In the genomic region with DNA sequence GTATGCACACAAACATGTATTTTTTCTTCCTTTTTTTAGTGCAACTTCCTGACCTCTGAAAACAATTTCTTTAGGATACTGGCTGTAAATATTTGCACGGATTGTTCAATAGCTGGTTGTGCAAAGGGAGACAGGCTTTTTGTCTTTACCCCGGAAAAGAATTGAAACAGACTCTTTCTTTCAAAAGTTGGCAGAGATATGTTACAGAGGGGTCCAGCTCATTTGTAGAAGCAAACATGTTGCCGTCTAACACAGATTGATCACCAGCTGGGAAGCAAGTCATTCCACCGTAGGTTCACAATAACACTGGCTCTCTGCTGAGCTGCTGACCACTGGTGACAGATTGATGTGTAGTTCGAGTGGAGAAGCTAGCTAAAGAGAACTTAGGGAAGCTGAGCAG, we compare ENCODE assay signal across 26 cellular contexts.
"Had no signal": no experiment of that assay in that cellular context is flagged by ENCODE, and none has a peak within 500 bp of the region (broad histone marks: within the 10 kb centered on the region; RNA-seq: fewer than 3 reads in every experiment).

No MANE protein-coding gene starts in this region.

- H3K36me3 ChIP-seq: colonic mucosa, esophagus muscularis mucosa, suprapubic skin, transverse colon, uterus had no signal

- H3K27me3 Mint-ChIP-seq: activated CD4-positive, alpha-beta T cell treated with anti-CD3 and anti-CD28 coated beads for 36 hours; activated naive CD8-positive, alpha-beta T cell; natural killer cell treated with Interleukin-12 subunit alpha and Interleukin-12 subunit beta and Interleukin-15 and Interleukin-18, amount 100 ng/mL, for 72 hours; stimulated activated naive CD8-positive, alpha-beta T cell treated with anti-CD3 and anti-CD28 coated beads, Interleukin-15, Interleukin-2, amounts not matched to agents 100 ng/mL and 50 ng/mL, for 24 hours had no signal

- H3K27me3 ChIP-seq: body of pancreas, colonic mucosa, esophagus muscularis mucosa, foreskin keratinocyte, suprapubic skin, transverse colon, uterus had no signal

- H3K9me3 Mint-ChIP-seq: activated T-helper 1 cell treated with anti-CD3 and anti-CD28 coated beads, Interleukin-12 subunit alpha, Interleukin-12 subunit beta, Interleukin-2, Interleukin-4 antibody, amounts not matched to agents 30 ng/mL and 10 ng/mL and 1 ng/mL, durations not matched to agents 14 hours and 24 hours and 36 hours; natural killer cell treated with Interleukin-12 subunit alpha and Interleukin-12 subunit beta and Interleukin-15 and Interleukin-18, amount 100 ng/mL, for 72 hours; stimulated activated naive CD8-positive, alpha-beta T cell treated with anti-CD3 and anti-CD28 coated beads, Interleukin-15, Interleukin-2, amounts not matched to agents 100 ng/mL and 50 ng/mL, for 24 hours; T-helper 2 cell treated with Interferon-gamma antibody and Interleukin-4, amounts not matched to agents 5 μg/mL and 100 μg/mL, for 36 hours had no signal

- H3K27ac Mint-ChIP-seq: activated CD4-positive, alpha-beta T cell treated with anti-CD3 and anti-CD28 coated beads for 36 hours; activated naive CD8-positive, alpha-beta T cell; activated T-helper 1 cell treated with anti-CD3 and anti-CD28 coated beads, Interleukin-12 subunit alpha, Interleukin-12 subunit beta, Interleukin-2, Interleukin-4 antibody, amounts not matched to agents 30 ng/mL and 10 ng/mL and 1 ng/mL, durations not matched to agents 14 hours and 24 hours and 36 hours; mesothelial cell of epicardium; natural killer cell treated with Interleukin-12 subunit alpha and Interleukin-12 subunit beta and Interleukin-15 and Interleukin-18, amount 100 ng/mL, for 72 hours; stimulated activated naive CD8-positive, alpha-beta T cell treated with anti-CD3 and anti-CD28 coated beads, Interleukin-15, Interleukin-2, amounts not matched to agents 100 ng/mL and 50 ng/mL, for 24 hours; T-helper 2 cell treated with Interferon-gamma antibody and Interleukin-4, amounts not matched to agents 5 μg/mL and 100 μg/mL, for 36 hours had no signal

- H3K4me1 Mint-ChIP-seq: activated CD4-positive, alpha-beta T cell treated with anti-CD3 and anti-CD28 coated beads for 36 hours had no signal

- H3K4me3 Mint-ChIP-seq: activated CD4-positive, alpha-beta T cell treated with anti-CD3 and anti-CD28 coated beads for 36 hours; activated naive CD8-positive, alpha-beta T cell; activated T-helper 1 cell treated with anti-CD3 and anti-CD28 coated beads, Interleukin-12 subunit alpha, Interleukin-12 subunit beta, Interleukin-2, Interleukin-4 antibody, amounts not matched to agents 30 ng/mL and 10 ng/mL and 1 ng/mL, durations not matched to agents 14 hours and 24 hours and 36 hours; mesothelial cell of epicardium; natural killer cell treated with Interleukin-12 subunit alpha and Interleukin-12 subunit beta and Interleukin-15 and Interleukin-18, amount 100 ng/mL, for 72 hours; stimulated activated naive CD8-positive, alpha-beta T cell treated with anti-CD3 and anti-CD28 coated beads, Interleukin-15, Interleukin-2, amounts not matched to agents 100 ng/mL and 50 ng/mL, for 24 hours; T-helper 2 cell treated with Interferon-gamma antibody and Interleukin-4, amounts not matched to agents 5 μg/mL and 100 μg/mL, for 36 hours had no signal

- DNase-seq: activated CD4-positive, alpha-beta T cell treated with anti-CD3 and anti-CD28 coated beads for 36 hours; activated CD4-positive, alpha-beta T cell treated with anti-CD3 and anti-CD28 coated beads, Interleukin-2, amount 50 U/mL, for 48 hours; activated gamma-delta T cell treated with Interleukin-2 at 50 U/mL for 16 hours; activated T-cell treated with anti-CD3 and anti-CD28 coated beads for 4 hours; body of pancreas; caudate nucleus; colonic mucosa; foreskin keratinocyte; glutamatergic neuron; hippocampal formation; left cardiac atrium; lower lobe of right lung; nucleus accumbens; stimulated activated CD4-positive, alpha-beta T cell treated with anti-CD3 and anti-CD28 coated beads, Interleukin-15, amount 100 ng/mL, for 24 hours; stimulated activated CD4-positive, alpha-beta T cell treated with anti-CD3 and anti-CD28 coated beads, Interleukin-2, amount 100 ng/mL, for 48 hours; transverse colon; uterus had no signal

- ATAC-seq: activated CD4-positive, alpha-beta T cell treated with anti-CD3 and anti-CD28 coated beads for 36 hours; body of pancreas; foreskin keratinocyte; left cardiac atrium; lower lobe of right lung; natural killer cell treated with Interleukin-12 subunit alpha and Interleukin-12 subunit beta and Interleukin-15 and Interleukin-18, amount 100 ng/mL, for 72 hours had no signal

- H3K4me3 ChIP-seq: body of pancreas, colonic mucosa, esophagus muscularis mucosa, lower lobe of right lung, skin epidermis, suprapubic skin, transverse colon, uterus had no signal

- H3K9me3 ChIP-seq: body of pancreas, colonic mucosa, esophagus muscularis mucosa, lower lobe of right lung, suprapubic skin, transverse colon, uterus had no signal

- H3K27ac ChIP-seq: body of pancreas, colonic mucosa, esophagus muscularis mucosa, foreskin keratinocyte, lower lobe of right lung, skin epidermis, suprapubic skin, transverse colon, uterus had no signal

- H3K4me1 ChIP-seq: body of pancreas, colonic mucosa, lower lobe of right lung, suprapubic skin, transverse colon, uterus had no signal

- H3K36me3 Mint-ChIP-seq: natural killer cell treated with Interleukin-12 subunit alpha and Interleukin-12 subunit beta and Interleukin-15 and Interleukin-18, amount 100 ng/mL, for 72 hours had no signal
